Comparison of ENCODE assay signal across 18 cellular contexts in the genomic region with DNA sequence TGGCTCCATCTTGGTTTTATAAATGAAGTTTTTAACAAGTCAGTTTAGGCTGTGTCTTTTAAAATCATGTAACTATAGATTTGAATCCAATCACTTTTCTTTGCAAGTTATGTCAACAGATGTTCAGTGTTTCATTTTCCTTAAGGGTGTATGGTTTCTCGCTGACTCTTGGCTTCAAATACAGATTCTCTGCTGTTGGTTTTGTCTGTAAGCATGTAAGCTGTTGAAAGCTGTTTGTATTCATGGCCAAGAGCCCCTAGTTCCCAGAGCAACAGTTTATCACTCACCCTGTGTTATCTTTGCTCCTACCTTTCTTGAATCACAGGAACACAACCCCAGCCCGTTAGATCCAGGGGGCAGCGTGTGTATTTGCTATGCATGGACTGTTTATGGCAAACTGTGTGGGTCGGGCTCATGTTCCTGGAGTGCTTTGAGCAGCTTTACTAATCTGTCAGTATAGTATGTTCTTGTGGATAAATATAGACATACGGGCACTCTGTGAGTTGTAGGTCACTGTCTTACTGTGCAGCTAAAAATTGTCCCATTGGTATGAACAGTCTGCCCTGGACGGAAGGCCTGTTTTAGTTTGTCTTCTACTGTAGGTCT. TPM values are rescaled to one million over a fixed set of nuclear protein-coding genes. Genes with fewer than 3 reads are reported as not detected.
A peak's percentile ranks its signal among the peaks of the same experiment; 100 is the strongest.
DNase-seq lines count a peak whose midpoint lies in the region; ATAC-seq and TF ChIP-seq lines count a peak whose summit lies in the region.
"Had no signal": no experiment of that assay in that cellular context is flagged by ENCODE, and none has a peak within 500 bp of the region (broad histone marks: within the 10 kb centered on the region; RNA-seq: fewer than 3 reads in every experiment).

No MANE protein-coding gene starts in this region.

- WGBS in sigmoid colon, 2 donors: 74 to 80% methylated on average over 6 of the region's 6 CpGs

- intact Hi-C loops in sigmoid colon (cut with DNase I): no loop called here

- H3K4me1 ChIP-seq in right atrium auricular region: peaks cover 0 to 39% of the 10 kb centered on the region in 2 donors
- H3K4me1 ChIP-seq in sigmoid colon: peaks cover 0 to 50% (median 40%) of the 10 kb centered on the region in 4 donors

- H3K27ac ChIP-seq in WERI-Rb-1 (no peak overlapping the region), right atrium auricular region (peak overlapping the region; percentile 65 to 85), sigmoid colon (peak overlapping the region in 3 of 4 donors; percentile 52 to 73 (median 68))
- H3K27ac ChIP-seq: thyroid gland had no signal

- no peak for ATAC-seq in GM18867 (IDR thresholded peaks at IDR 0.05; ENCODE audit: unreplicated experiment)
- ATAC-seq: activated CD4-positive, CD25-positive, alpha-beta regulatory T cell treated with anti-CD3 and anti-CD28 coated beads, Interleukin-2, amount 50 U/mL, for 24 hours; left lobe of liver; stimulated activated effector memory CD8-positive, alpha-beta T cell treated with anti-CD3 and anti-CD28 coated beads, Interleukin-12 subunit alpha, Interleukin-12 subunit beta, amount 100 ng/mL, for 72 hours had no signal

- no peak overlapping the region for H3K4me3 ChIP-seq in WERI-Rb-1 (ENCODE audit: low read depth, low read length)
- H3K4me3 ChIP-seq in right atrium auricular region: peak overlapping the region; percentile 25 to 41
- no peak overlapping the region for H3K4me3 ChIP-seq in sigmoid colon
- H3K4me3 ChIP-seq: thyroid gland had no signal

- no peak for TF ChIP-seq CTCF in WERI-Rb-1 (IDR thresholded peaks at IDR 0.05; ENCODE audit: low read depth, low read length)
- no peak for TF ChIP-seq CTCF in right atrium auricular region (IDR thresholded peaks at IDR 0.05)
- no peak for TF ChIP-seq CTCF in sigmoid colon (IDR thresholded peaks at IDR 0.05)

- no peak for TF ChIP-seq POLR2A in sigmoid colon (IDR thresholded peaks at IDR 0.05)

- no peak for TF ChIP-seq EP300 in sigmoid colon (IDR thresholded peaks at IDR 0.05)

- H3K9me3 ChIP-seq in WERI-Rb-1 (ENCODE audit: severe bottlenecking) (no peaks in the 10 kb centered on the region), right atrium auricular region (no peaks in the 10 kb centered on the region), sigmoid colon (no peaks in the 10 kb centered on the region)
- H3K9me3 ChIP-seq: BE2C, thyroid gland had no signal

- DNase-seq in DMS153 treated with DMSO at 0.1 percent for 48 hours (lab: John Stamatoyannopoulos, UW; ENCODE audit: unreplicated experiment) (peak; percentile 55), DMS153 (lab: John Stamatoyannopoulos, UW) (no peak), WERI-Rb-1 (peak; percentile 14), right atrium auricular region (ENCODE audit: low spot score) (no peak), sigmoid colon (no peak), globus pallidus (ENCODE audit: low spot score) (no peak), SK-N-DZ (ENCODE audit: low spot score) (no peak)
- DNase-seq: 8988T; BE2C; effector memory CD4-positive, alpha-beta T cell; KG1; NCI-H1048; SHP77 treated with DMSO at 0.1 percent for 48 hours; thyroid gland had no signal

- H3K36me3 ChIP-seq in WERI-Rb-1 (no peaks in the 10 kb centered on the region), right atrium auricular region (no peaks in the 10 kb centered on the region), sigmoid colon (no peaks in the 10 kb centered on the region)
- H3K36me3 ChIP-seq: BE2C, thyroid gland had no signal

- no peaks in the 10 kb centered on the region for H3K27me3 ChIP-seq in WERI-Rb-1 (ENCODE audit: insufficient read depth, low read depth, severe bottlenecking)
- no peaks in the 10 kb centered on the region for H3K27me3 ChIP-seq in right atrium auricular region
- H3K27me3 ChIP-seq in sigmoid colon: no peaks in the 10 kb centered on the region
- H3K27me3 ChIP-seq: BE2C, thyroid gland had no signal

RNA-seq across cellular contexts. Expression of gene FRY, which starts 28.8 kb away (rescaled TPM):
- total RNA-seq in right atrium auricular region (100 to 1,000 TPM in 1 of 2 donors, 10 to 100 TPM in 1; 94.8 to 183 TPM), sigmoid colon (100 to 1,000 TPM in 2 of 4 donors, 10 to 100 TPM in 2; 26.7 to 118 (median 87.6) TPM)
- polyA plus RNA-seq in sigmoid colon: 1 to 10 TPM; 1.4 to 5.5 (median 2.4) TPM
- 3.9 and 5.1 TPM in 2 replicates for polyA plus RNA-seq in SK-N-DZ (2014; cell fraction: cytosol; rRNA removed)
- polyA plus RNA-seq in SK-N-DZ (2014; cell fraction: nucleus; rRNA removed): 8.1 and 10.5 TPM in 2 replicates

Comparison
In these comparisons a context has a peak if more than half of its experiments do, and no peak if none do; other contexts are left out.
1. DNase-seq: peak in DMS153 treated with DMSO at 0.1 percent for 48 hours (single experiment) and WERI-Rb-1 (single experiment); none in DMS153 (single experiment), right atrium auricular region (single experiment), sigmoid colon (single experiment), globus pallidus (single experiment) and SK-N-DZ (single experiment).
2. H3K4me3 ChIP-seq: peak in right atrium auricular region (2 of 2); none in WERI-Rb-1 (single experiment) and sigmoid colon (0 of 4).